In genomic region chr1:36369061-36369470, GRCh38 we compare ENCODE assay signal across 1 cellular context.
TF ChIP-seq lines count a peak whose summit lies in the region.

No MANE protein-coding gene starts in this region.

TF ChIP-seq in K562, 482 proteins besides CTCF, POLR2A, EP300 and RAD21 (continued from another document and continues in another):
- no peak for TF ChIP-seq ATF6 (CRISPR knock-in tag; IDR thresholded peaks at IDR 0.05)
- peak; percentile 76 for TF ChIP-seq SMC3 (conservative IDR thresholded peaks at IDR 0.05; ENCODE audit: insufficient read depth, low read depth, low read length)
- TF ChIP-seq STAT5B (CRISPR knock-in tag; IDR thresholded peaks at IDR 0.05) = no peak
- no peak for TF ChIP-seq BRCA1 (IDR thresholded peaks at IDR 0.05)
- TF ChIP-seq BRCA1 (CRISPR knock-in tag; IDR thresholded peaks at IDR 0.05) = no peak
- 0 out of 2 replicates have a peak, but pooled peaks have one; percentile 5 for TF ChIP-seq RBFOX2 (IDR thresholded peaks at IDR 0.05; ENCODE audit: low read depth, low read length)
- 0 out of 2 replicates have a peak, but pooled peaks have one; percentile 8 for TF ChIP-seq ZNF384 (IDR thresholded peaks at IDR 0.05; ENCODE audit: low read depth, low read length)
- no peak for TF ChIP-seq ID3 (CRISPR knock-in tag; IDR thresholded peaks at IDR 0.05)
- no peak for TF ChIP-seq ID3 (tag; IDR thresholded peaks at IDR 0.05)
- TF ChIP-seq SMAD3 (CRISPR knock-in tag; conservative IDR thresholded peaks at IDR 0.05) = 0 out of 2 replicates have a peak, but pooled peaks have one; percentile 60
- no peak for TF ChIP-seq CBX1 (IDR thresholded peaks at IDR 0.05; ENCODE audit: low read depth)
- TF ChIP-seq IRF2 (CRISPR knock-in tag; IDR thresholded peaks at IDR 0.05) = no peak
- no peak for TF ChIP-seq ZFP36 (IDR thresholded peaks at IDR 0.05; ENCODE audit: low read depth, low read length, partially characterized antibody)
- TF ChIP-seq ZNF764 (CRISPR knock-in tag; IDR thresholded peaks at IDR 0.05; ENCODE audit: low read depth) = no peak
- TF ChIP-seq MAX (CRISPR knock-in tag; IDR thresholded peaks at IDR 0.05) = peak; percentile 56; the same call in 1 of the 2 replicates
- no peak for TF ChIP-seq ADNP (tag; IDR thresholded peaks at IDR 0.05)
- no peak for TF ChIP-seq ELK3 (CRISPR knock-in tag; IDR thresholded peaks at IDR 0.05)
- TF ChIP-seq SFPQ (IDR thresholded peaks at IDR 0.05; ENCODE audit: low read depth, low read length) = no peak
- no peak for TF ChIP-seq PCBP2 (IDR thresholded peaks at IDR 0.05; ENCODE audit: low read depth, low read length, poor library complexity, severe bottlenecking)
- no peak for TF ChIP-seq ZNF239 (CRISPR knock-in tag; IDR thresholded peaks at IDR 0.05)
- no peak for TF ChIP-seq E2F3 (CRISPR knock-in tag; IDR thresholded peaks at IDR 0.05)
- TF ChIP-seq MNT (conservative IDR thresholded peaks at IDR 0.05) = 0 out of 4 replicates have a peak, but pooled peaks of 1 of the 2 experiments have one; percentile 34
- no peak for TF ChIP-seq DLX4 (CRISPR knock-in tag; IDR thresholded peaks at IDR 0.05)
- no peak for TF ChIP-seq NFATC3 (IDR thresholded peaks at IDR 0.05)
- no peak for TF ChIP-seq ZBTB5 (IDR thresholded peaks at IDR 0.05)
- TF ChIP-seq ZNF263 (CRISPR knock-in tag; IDR thresholded peaks at IDR 0.05; ENCODE audit: borderline replicate concordance) = peak; percentile 47; the same call in 1 of the 2 replicates
- no peak for TF ChIP-seq NR1H2 (CRISPR knock-in tag; IDR thresholded peaks at IDR 0.05)
- 0 out of 2 replicates have a peak, but pooled peaks have one; percentile 55 for TF ChIP-seq ZBTB9 (CRISPR knock-in tag; IDR thresholded peaks at IDR 0.05)
- TF ChIP-seq REST (CRISPR knock-in tag; IDR thresholded peaks at IDR 0.05; ENCODE audit: low read depth) = no peak
- no peak for TF ChIP-seq STAT5A (IDR thresholded peaks at IDR 0.05; ENCODE audit: borderline replicate concordance, low read length)
- TF ChIP-seq RREB1 (CRISPR knock-in tag; IDR thresholded peaks at IDR 0.05) = no peak
- no peak for TF ChIP-seq CBX8 (IDR thresholded peaks at IDR 0.05; ENCODE audit: borderline replicate concordance, extremely low read depth, low read depth, low read length, poor library complexity, severe bottlenecking)
- TF ChIP-seq HBP1 (CRISPR knock-in tag; IDR thresholded peaks at IDR 0.05) = no peak
- TF ChIP-seq ZNF311 (CRISPR knock-in tag; IDR thresholded peaks at IDR 0.05) = no peak
